Comparison of ENCODE assay signal across 8 cellular contexts in the genomic region with DNA sequence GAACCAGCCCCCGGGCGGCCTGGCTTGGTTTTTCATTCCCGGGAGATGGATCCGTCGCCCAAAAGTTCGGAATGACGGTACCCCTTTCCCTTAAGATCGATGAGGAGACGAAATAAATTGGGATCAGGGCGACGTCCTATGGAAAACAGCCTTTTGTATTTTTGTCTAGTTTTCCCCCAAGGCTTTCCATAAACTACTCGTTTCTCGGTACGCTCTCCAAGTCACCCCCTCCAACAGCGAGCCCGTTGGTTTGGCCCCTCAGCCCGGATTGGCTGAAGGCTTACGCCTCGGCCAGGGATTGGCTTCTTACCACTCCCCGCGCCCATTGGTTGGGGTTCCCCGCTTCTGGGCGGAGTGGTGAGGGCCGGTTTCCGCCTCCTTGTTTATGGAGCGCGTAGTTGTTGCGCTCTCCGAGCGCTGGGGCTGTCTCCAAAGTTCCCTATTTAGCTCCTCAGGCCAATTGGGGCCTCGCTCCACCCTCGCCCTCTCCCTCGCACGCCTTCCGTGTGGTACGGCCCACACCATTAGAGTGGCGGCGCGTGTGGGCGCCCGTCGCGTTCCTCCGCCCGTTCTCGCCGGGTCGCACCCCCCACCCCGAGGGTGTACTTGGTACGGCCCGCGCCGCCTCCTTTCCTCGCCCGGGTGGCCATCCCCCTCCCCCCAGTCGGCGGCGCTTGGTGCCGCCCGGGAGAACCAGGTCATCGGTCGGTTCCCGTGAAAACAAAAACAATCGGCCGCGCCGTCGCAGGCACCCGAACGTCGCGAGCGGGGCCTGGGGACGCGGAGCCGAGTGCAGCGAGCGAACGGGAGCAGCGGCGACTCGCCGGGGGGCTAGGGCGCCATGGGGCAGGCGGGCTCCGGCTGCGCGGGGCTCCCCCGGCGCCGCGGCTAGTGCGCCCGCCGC. TPM values are rescaled to one million over a fixed set of nuclear protein-coding genes. Genes with fewer than 3 reads are reported as not detected.
DNase-seq lines count a peak whose midpoint lies in the region; ATAC-seq and TF ChIP-seq lines count a peak whose summit lies in the region.
"Not testable (repeated sequence)": the region's sequence is repeated elsewhere in the genome, so short reads cannot be mapped to it uniquely, and the experiment has no call there.

A gene with protein sequence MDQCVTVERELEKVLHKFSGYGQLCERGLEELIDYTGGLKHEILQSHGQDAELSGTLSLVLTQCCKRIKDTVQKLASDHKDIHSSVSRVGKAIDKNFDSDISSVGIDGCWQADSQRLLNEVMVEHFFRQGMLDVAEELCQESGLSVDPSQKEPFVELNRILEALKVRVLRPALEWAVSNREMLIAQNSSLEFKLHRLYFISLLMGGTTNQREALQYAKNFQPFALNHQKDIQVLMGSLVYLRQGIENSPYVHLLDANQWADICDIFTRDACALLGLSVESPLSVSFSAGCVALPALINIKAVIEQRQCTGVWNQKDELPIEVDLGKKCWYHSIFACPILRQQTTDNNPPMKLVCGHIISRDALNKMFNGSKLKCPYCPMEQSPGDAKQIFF (plus strand): TSS at position 655 of the 904 bp plus-strand sequence. CDS start 377 bp downstream, outside the sequence.

- H3F3A ChIP-seq in GM23248 (ENCODE audit: insufficient read depth) = not testable (repeated sequence)

- H4K20me1 ChIP-seq in GM23248 (ENCODE audit: insufficient read depth) = not testable (repeated sequence)

- not testable (repeated sequence) for H3K9me2 ChIP-seq in GM23248 (ENCODE audit: insufficient read depth)

- not testable (repeated sequence) for H3K4me1 Mint-ChIP-seq in natural killer cell; stimulated activated memory B cell treated with anti-CD40 and anti-IgM and Interleukin-4, amounts not matched to agents 10 μg/mL and 1 μg/mL and 100 μg/mL, for 72 hours

- peak within 1 kb of the TSS; percentile 81 for H3K4me3 ChIP-seq in GM23248
- H3K4me3 ChIP-seq in LNCaP clone FGC (ENCODE audit: low read depth, low read length) = peak within 1 kb of the TSS; percentile 59
- peak within 1 kb of the TSS; percentile 47 for H3K4me3 ChIP-seq in SJSA1
- H3K4me3 ChIP-seq in fibroblast of pulmonary artery (replicated peaks; ENCODE audit: low read depth, low read length) = peak within 1 kb of the TSS; percentile 64

- peak within 1 kb of the TSS; percentile 75 for H2AFZ ChIP-seq in GM23248

- not testable (repeated sequence) for TF ChIP-seq CTCF in LNCaP clone FGC (IDR thresholded peaks at IDR 0.05; ENCODE audit: control insufficient read depth, extremely low read depth, insufficient read depth); fibroblast of pulmonary artery (IDR thresholded peaks at IDR 0.05; ENCODE audit: low read length, missing control alignments); natural killer cell (IDR thresholded peaks at IDR 0.05)

- H3K27ac Mint-ChIP-seq in natural killer cell = peak within 1 kb of the TSS; percentile 77 to 85
- peak within 1 kb of the TSS; percentile 69 for H3K27ac Mint-ChIP-seq in stimulated activated memory B cell treated with anti-CD40 and anti-IgM and Interleukin-4, amounts not matched to agents 10 μg/mL and 1 μg/mL and 100 μg/mL, for 72 hours

- not testable (repeated sequence) for H3K9me3 Mint-ChIP-seq in natural killer cell; stimulated activated memory B cell treated with anti-CD40 and anti-IgM and Interleukin-4, amounts not matched to agents 10 μg/mL and 1 μg/mL and 100 μg/mL, for 72 hours

- in situ Hi-C loops in GM23248 (cut with MboI) = not testable (repeated sequence)

- H3K4me1 ChIP-seq in GM23248 (ENCODE audit: insufficient read depth); SJSA1 (replicated peaks): not testable (repeated sequence)

- not testable (repeated sequence) for H3K27me3 Mint-ChIP-seq in natural killer cell (ENCODE audit: low read depth in 2 of 2); stimulated activated memory B cell treated with anti-CD40 and anti-IgM and Interleukin-4, amounts not matched to agents 10 μg/mL and 1 μg/mL and 100 μg/mL, for 72 hours

- H3K79me2 ChIP-seq in GM23248 (ENCODE audit: insufficient read depth) = peaks cover 12% of the 10 kb centered on the region

- H3K27me3 ChIP-seq in GM23248 (replicated peaks; ENCODE audit: insufficient read depth); SJSA1 (replicated peaks): not testable (repeated sequence)

- peak within 1 kb of the TSS; percentile 80 for H3K9ac ChIP-seq in GM23248

- peak within 1 kb of the TSS; percentile 97 for H3K4me2 ChIP-seq in GM23248 (ENCODE audit: unreplicated experiment)

- H3K36me3 ChIP-seq in GM23248 (ENCODE audit: low read depth); SJSA1: not testable (repeated sequence)

- 0% methylated on average over 24 to 51 of the region's 95 CpGs for WGBS in GM23248 (ENCODE audit: low coverage in 1 of 2, low lambda C conversion rate in 2 of 2, missing lambda C conversion rate in 2 of 2), 2 experiments

- H3K27ac ChIP-seq in GM23248 = peak within 1 kb of the TSS; percentile 82
- not testable (repeated sequence) for H3K27ac ChIP-seq in SJSA1

- intact Hi-C loops in natural killer cell (cut with micrococcal nuclease) = not testable (repeated sequence)

- H3K36me3 Mint-ChIP-seq in natural killer cell; stimulated activated memory B cell treated with anti-CD40 and anti-IgM and Interleukin-4, amounts not matched to agents 10 μg/mL and 1 μg/mL and 100 μg/mL, for 72 hours: not testable (repeated sequence)

- peak within 1 kb of the TSS; percentile 91 for H3K4me3 Mint-ChIP-seq in natural killer cell
- peak within 1 kb of the TSS; percentile 75 for H3K4me3 Mint-ChIP-seq in stimulated activated memory B cell treated with anti-CD40 and anti-IgM and Interleukin-4, amounts not matched to agents 10 μg/mL and 1 μg/mL and 100 μg/mL, for 72 hours

- peak; percentile 85 to 94 (median 87) for ATAC-seq in natural killer cell
- peak; percentile 96 for ATAC-seq in stimulated activated memory B cell treated with anti-CD40 and anti-IgM and Interleukin-4, amounts not matched to agents 10 μg/mL and 1 μg/mL and 100 μg/mL, for 72 hours

- peak; percentile 89 for DNase-seq in Daoy (ENCODE audit: low read depth)
- DNase-seq in GM23248 = peak; percentile 89
- peak; percentile 67 for DNase-seq in LNCaP clone FGC (ENCODE audit: low read depth)
- peak; percentile 93 to 95 for DNase-seq in SJSA1 (ENCODE audit: low read depth in 1 of 2, low spot score in 2 of 2)
- DNase-seq in activated effector memory CD4-positive, alpha-beta T cell treated with anti-CD3 and anti-CD28 coated beads, Interleukin-2, amount 50 U/mL, for 16 hours = peak; percentile 97
- peak; percentile 92 for DNase-seq in fibroblast of pulmonary artery (ENCODE audit: low read depth)
- peak; percentile 92 for DNase-seq in natural killer cell

- not testable (repeated sequence) for H3K9me3 ChIP-seq in GM23248 (ENCODE audit: low read depth); SJSA1 (replicated peaks)

RNA-seq across cellular contexts. Expression of the gene that starts here (rescaled TPM):
- 33.5 and 33.9 TPM in 2 replicates for total RNA-seq in Daoy (2014; rRNA removed; shearing (Covaris generic))
- 21.2 and 38.1 TPM in 2 replicates for total RNA-seq in GM23248 (2014; rRNA removed; shearing (Covaris generic))
- polyA plus RNA-seq in GM23248 (2016; fragmentation: Nextera tagmentation; extraction: Ambion mirVana) = 6.8 and 7.2 TPM in 2 replicates
- total RNA-seq in SJSA1 (2014; rRNA removed; shearing (Covaris generic)) = 33.2 and 41.6 TPM in 2 replicates
- total RNA-seq in natural killer cell = 10 to 100 TPM; 35.3 to 63.3 (median 54.3) TPM
